Comparison of ENCODE assay signal across 17 cellular contexts in genomic region chr10:69807122-69807521, GRCh38. TPM values are rescaled to one million over a fixed set of nuclear protein-coding genes. Genes with fewer than 3 reads are reported as not detected.
DNase-seq lines count a peak whose midpoint lies in the region; ATAC-seq and TF ChIP-seq lines count a peak whose summit lies in the region.
"Had no signal": no experiment of that assay in that cellular context is flagged by ENCODE, and none has a peak within 500 bp of the region (broad histone marks: within the 10 kb centered on the region; RNA-seq: fewer than 3 reads in every experiment).

No MANE protein-coding gene starts in this region.

- no peak for TF ChIP-seq CTCF in AG04450 (IDR thresholded peaks at IDR 0.05; ENCODE audit: low read depth, low read length)
- no peak for TF ChIP-seq CTCF in GM23338 (conservative IDR thresholded peaks at IDR 0.05; ENCODE audit: low read depth in 2 of 2)

- H2AFZ ChIP-seq in GM23338 = no peak overlapping the region

- H3K4me3 ChIP-seq in AG04450 (ENCODE audit: low read depth, low read length) (no peak overlapping the region), GM23338 (no peak overlapping the region)
- H3K4me3 ChIP-seq: BLaER1, psoas muscle, uterus had no signal

- H3K79me2 ChIP-seq in GM23338 (replicated peaks; ENCODE audit: insufficient read depth) = no peaks in the 10 kb centered on the region; the same call in 1 of the 2 replicates

- no peak overlapping the region for H3K4me2 ChIP-seq in GM23338
- H3K4me2 ChIP-seq: BLaER1 had no signal

- H3F3A ChIP-seq in GM23338 (replicated peaks; ENCODE audit: low read depth) = 0 out of 2 replicates have a peak, but pooled peaks cover 2% of the 10 kb centered on the region

- no peaks in the 10 kb centered on the region for H4K20me1 ChIP-seq in GM23338 (replicated peaks; ENCODE audit: insufficient read depth)

- H3K27me3 Mint-ChIP-seq in T-helper 17 cell (peaks cover 29% of the 10 kb centered on the region), GM23338 (ENCODE audit: insufficient read depth, low read depth, poor library complexity) (peaks cover 37% of the 10 kb centered on the region)

- no peaks in the 10 kb centered on the region for H3K9me3 Mint-ChIP-seq in GM23338

- no peak overlapping the region for H3K27ac Mint-ChIP-seq in T-helper 17 cell
- H3K27ac Mint-ChIP-seq in GM23338 = no peak overlapping the region

- peaks cover 26% of the 10 kb centered on the region for H3K4me1 ChIP-seq in GM23338 (ENCODE audit: insufficient read depth)

- H3K9me3 ChIP-seq in AG04450 (ENCODE audit: control insufficient read depth, insufficient read depth, low read length) (no peaks in the 10 kb centered on the region), T-helper 17 cell (ENCODE audit: control insufficient read depth, low read length, poor library complexity, severe bottlenecking) (no peaks in the 10 kb centered on the region)
- H3K9me3 ChIP-seq: BLaER1, psoas muscle, uterus had no signal

- H3K4me3 Mint-ChIP-seq in T-helper 17 cell (no peak overlapping the region), GM23338 (no peak overlapping the region)

- peak; percentile 41 for DNase-seq in AG04450 (ENCODE audit: low read depth, low spot score)
- peak; percentile 92 for DNase-seq in HT1080 (ENCODE audit: low read depth)
- DNase-seq in astrocyte of the hippocampus (ENCODE audit: low read depth, low spot score) = peak; percentile 72
- peak; percentile 82 for DNase-seq in glomerular visceral epithelial cell (ENCODE audit: extremely low spot score)
- DNase-seq in T-helper 17 cell = no peak
- no peak for DNase-seq in NCI-H345 treated with DMSO at 0.1 percent for 48 hours (lab: John Stamatoyannopoulos, UW; ENCODE audit: unreplicated experiment)
- DNase-seq in stimulated activated naive CD8-positive, alpha-beta T cell treated with anti-CD3 and anti-CD28 coated beads, Interleukin-15, Interleukin-2, amounts not matched to agents 100 U/mL and 50 U/mL, for 24 hours = no peak
- DNase-seq in GM23338 (ENCODE audit: low spot score) = no peak
- DNase-seq: activated CD4-positive, alpha-beta T cell treated with anti-CD3 and anti-CD28 coated beads, Interleukin-2, amount 50 U/mL, for 48 hours; activated effector memory CD4-positive, alpha-beta T cell treated with Interleukin-2 at 50 U/mL for 16 hours; erythroblast; NCI-H345; psoas muscle; T-helper 9 cell; uterus had no signal

- H3K9me2 ChIP-seq in GM23338 (ENCODE audit: insufficient read depth) = no peaks in the 10 kb centered on the region

- H3K36me3 Mint-ChIP-seq in T-helper 17 cell (ENCODE audit: low read depth) (peaks cover 3% of the 10 kb centered on the region), GM23338 (ENCODE audit: low read depth) (no peaks in the 10 kb centered on the region)

- H3K27me3 ChIP-seq in AG04450 (ENCODE audit: control insufficient read depth, insufficient read depth, low read length) (no peaks in the 10 kb centered on the region), GM23338 (ENCODE audit: insufficient read depth) (peaks cover 32% of the 10 kb centered on the region)
- H3K27me3 ChIP-seq: uterus had no signal

- POLR2A ChIA-PET in AG04450 (lab: Yijun Ruan, JAX) = interaction anchor here (0.7 kb wide), 1 partner anchor 32 kb away, joined by 3 read pairs; no protein-coding TSS in a partner anchor

- CTCF ChIA-PET in AG04450 (lab: Charles Lee) = interaction anchor here (2.0 to 3.8 kb wide), 4 partner anchors 19 to 108 kb away, joined by 6 to 14 read pairs (median 11); no protein-coding TSS in a partner anchor

- no peaks in the 10 kb centered on the region for H3K36me3 ChIP-seq in GM23338 (ENCODE audit: insufficient read depth)
- H3K36me3 ChIP-seq: BLaER1, uterus had no signal

- H3K4me1 Mint-ChIP-seq in T-helper 17 cell = peaks cover 6% of the 10 kb centered on the region
- peaks cover 45% of the 10 kb centered on the region for H3K4me1 Mint-ChIP-seq in GM23338

- H3K27ac ChIP-seq in AG04450 (ENCODE audit: low read depth, low read length) = peak overlapping the region; percentile 63
- no peak overlapping the region for H3K27ac ChIP-seq in GM23338 (ENCODE audit: low read depth)
- H3K27ac ChIP-seq: BLaER1, psoas muscle, uterus had no signal

- ATAC-seq in T-helper 17 cell = no peak
- no peak for ATAC-seq in stimulated activated naive CD8-positive, alpha-beta T cell treated with anti-CD3 and anti-CD28 coated beads, Interleukin-15, Interleukin-2, amounts not matched to agents 100 U/mL and 50 U/mL, for 24 hours
- ATAC-seq in GM23338 = no peak
- ATAC-seq: HepG2, psoas muscle had no signal

TF ChIP-seq in GM23338, 12 proteins besides CTCF, POLR2A, EP300 and RAD21 (continues in another document):
- no peak for TF ChIP-seq CREB1 (CRISPR knock-in tag; IDR thresholded peaks at IDR 0.05; ENCODE audit: low read depth)
- no peak for TF ChIP-seq ZNF331 (CRISPR knock-in tag; IDR thresholded peaks at IDR 0.05; ENCODE audit: low read depth)
- TF ChIP-seq JUNB (IDR thresholded peaks at IDR 0.05; ENCODE audit: unreplicated experiment) = no peak
- TF ChIP-seq NANOG (IDR thresholded peaks at IDR 0.05; ENCODE audit: borderline replicate concordance) = no peak
- no peak for TF ChIP-seq ETS1 (IDR thresholded peaks at IDR 0.05)
- TF ChIP-seq EZH2phosphoT487 (IDR thresholded peaks at IDR 0.05; ENCODE audit: unreplicated experiment) = no peak

RNA-seq across cellular contexts. Expression of gene COL13A1, which starts 5.4 kb away (rescaled TPM):
- polyA plus RNA-seq in AG04450 (2011; rRNA removed) (10.9 and 13.1 TPM in 2 replicates), GM23338 (2016; fragmentation: Nextera tagmentation; extraction: Ambion mirVana) (5.1 and 5.2 TPM in 2 replicates)
- 4.8 and 5.6 TPM in 2 replicates for polyA minus RNA-seq in AG04450 (2011; rRNA and poly(A)+ RNA removed)
- 105 and 114 TPM in 2 replicates for total RNA-seq in HT1080 (2014; rRNA removed; shearing (Covaris generic))
- 160 and 191 TPM in 2 replicates for polyA plus RNA-seq in HT1080 (2015; cell fraction: cytosol; rRNA removed)
- polyA plus RNA-seq in HT1080 (2015; cell fraction: nucleus; rRNA removed) = 525 and 611 TPM in 2 replicates
- not detected for total RNA-seq in T-helper 17 cell
- total RNA-seq in GM23338 (2014; rRNA removed; shearing (Covaris generic)) = 7.1 and 8.6 TPM in 2 replicates
- total RNA-seq: HepG2 had no signal

Comparison
In these comparisons a context has a peak if more than half of its experiments do, and no peak if none do; other contexts are left out.
1. DNase-seq: peak in AG04450 (single experiment), HT1080 (single experiment), astrocyte of the hippocampus (single experiment) and glomerular visceral epithelial cell (single experiment); none in T-helper 17 cell (0 of 3), NCI-H345 treated with DMSO at 0.1 percent for 48 hours (single experiment), stimulated activated naive CD8-positive, alpha-beta T cell treated with anti-CD3 and anti-CD28 coated beads, Interleukin-15, Interleukin-2, amounts not matched to agents 100 U/mL and 50 U/mL, for 24 hours (single experiment) and GM23338 (single experiment).
2. RNA of gene COL13A1, which starts 5.4 kb away (total RNA-seq): 105 to 114 TPM in HT1080; 7.1 to 8.6 TPM in GM23338 and not detected in T-helper 17 cell; every median in the first group is over 10 times any median in the second.